ENCODE assay signal across 1 cellular context in genomic region chr6:149472241-149472640, GRCh38.
TF ChIP-seq lines count a peak whose summit lies in the region.

No MANE protein-coding gene starts in this region.

TF ChIP-seq in H1, 55 proteins besides CTCF, POLR2A, EP300 and RAD21:
- TF ChIP-seq RFX5 (IDR thresholded peaks at IDR 0.05; ENCODE audit: borderline replicate concordance, low read depth, low read length) (no peak), SIX5 (IDR thresholded peaks at IDR 0.05; ENCODE audit: low read depth, low read length) (no peak), CHD1 (IDR thresholded peaks at IDR 0.05; ENCODE audit: low read depth, low read length) (no peak)
TF ChIP-seq in H1: peak in this region for 0.
